ENCODE assay signal across 25 cellular contexts in genomic region chr2:146990311-146990781, GRCh38.
DNase-seq lines count a peak whose midpoint lies in the region; ATAC-seq and TF ChIP-seq lines count a peak whose summit lies in the region.
"Had no signal": no experiment of that assay in that cellular context is flagged by ENCODE, and none has a peak within 500 bp of the region (broad histone marks: within the 10 kb centered on the region; RNA-seq: fewer than 3 reads in every experiment).

No MANE protein-coding gene starts in this region.

- no peak for ATAC-seq in omental fat pad (ENCODE audit: low FRiP score)
- ATAC-seq: K562; left lobe of liver; Right ventricle myocardium inferior; stimulated activated naive CD8-positive, alpha-beta T cell treated with anti-CD3 and anti-CD28 coated beads, Interleukin-15, amount 100 ng/mL, for 72 hours had no signal

- H3K27ac ChIP-seq in ACC112 (ENCODE audit: low read depth, low read length) (peak overlapping the region; percentile 92), brain microvascular endothelial cell (peak overlapping the region; percentile 65)
- H3K27ac ChIP-seq: right atrium auricular region, tibial nerve had no signal

- H2AFZ ChIP-seq in ACC112 (ENCODE audit: low read length, unreplicated experiment): peak overlapping the region; percentile 73

- in situ Hi-C loops in brain microvascular endothelial cell (cut with HindIII; ENCODE audit: low pct_ligation_motif_present, low sequenced_read_pairs): no loop called here

- H3K4me3 ChIP-seq in ACC112 (ENCODE audit: low read depth, low read length) (peak overlapping the region; percentile 29), brain microvascular endothelial cell (ENCODE audit: low read depth, low read length) (no peak overlapping the region), fibroblast of villous mesenchyme (ENCODE audit: low read depth, low read length) (no peak overlapping the region)
- H3K4me3 ChIP-seq: K562, right atrium auricular region, tibial nerve had no signal

- H3K4me1 ChIP-seq in ACC112 (ENCODE audit: control insufficient read depth, insufficient read depth, low read length, unreplicated experiment): peaks cover 67% of the 10 kb centered on the region
- H3K4me1 ChIP-seq: right atrium auricular region had no signal

- H3K36me3 ChIP-seq in ACC112 (ENCODE audit: insufficient read depth, low read length) (no peaks in the 10 kb centered on the region), brain microvascular endothelial cell (replicated peaks) (no peaks in the 10 kb centered on the region)
- H3K36me3 ChIP-seq: right atrium auricular region, tibial nerve had no signal

- DNase-seq in HT1080 (ENCODE audit: low read depth) (peak; percentile 40), brain microvascular endothelial cell (no peak), fibroblast of villous mesenchyme (ENCODE audit: low read depth) (peak; percentile 62), T-helper 9 cell (no peak), kidney tubule cell (ENCODE audit: low spot score) (no peak), cerebellar cortex (ENCODE audit: low spot score) (no peak), omental fat pad (ENCODE audit: low spot score) (no peak)
- DNase-seq: activated CD4-positive, alpha-beta T cell treated with anti-CD3 and anti-CD28 coated beads for 1 hour; activated CD8-positive, alpha-beta memory T cell treated with anti-CD3 and anti-CD28 coated beads for 24 hours; activated naive CD4-positive, alpha-beta T cell; activated T-cell treated with anti-CD3 and anti-CD28 coated beads, Interleukin-2, amount 50 U/mL, for 24 hours; central memory CD4-positive, alpha-beta T cell; erythroblast; head of caudate nucleus; naive B cell; NCI-H1694 treated with DMSO at 0.1 percent for 48 hours; NCI-H2227 treated with DMSO at 0.1 percent for 48 hours; NCI-H774; stimulated activated naive CD8-positive, alpha-beta T cell treated with anti-CD3 and anti-CD28 coated beads, Interleukin-15, amount 100 ng/mL, for 72 hours had no signal

- H3K27me3 ChIP-seq in ACC112 (ENCODE audit: insufficient read depth, low read length) (no peaks in the 10 kb centered on the region), brain microvascular endothelial cell (replicated peaks) (no peaks in the 10 kb centered on the region)
- H3K27me3 ChIP-seq: right atrium auricular region, tibial nerve had no signal

- TF ChIP-seq CTCF in brain microvascular endothelial cell (IDR thresholded peaks at IDR 0.05; ENCODE audit: low read depth, low read length, missing control alignments) (no peak), fibroblast of villous mesenchyme (IDR thresholded peaks at IDR 0.05; ENCODE audit: insufficient read depth, low read depth, low read length) (no peak), omental fat pad (IDR thresholded peaks at IDR 0.05) (no peak)

- H3K79me2 ChIP-seq in ACC112 (ENCODE audit: control insufficient read depth, insufficient read depth, low read length, unreplicated experiment): no peaks in the 10 kb centered on the region

Comparison
In these comparisons a context has a peak if more than half of its experiments do, and no peak if none do; other contexts are left out.
1. DNase-seq: peak in HT1080 (single experiment) and fibroblast of villous mesenchyme (single experiment); none in brain microvascular endothelial cell (single experiment), T-helper 9 cell (single experiment), kidney tubule cell (single experiment), cerebellar cortex (single experiment) and omental fat pad (single experiment).